Comparison of ENCODE assay signal across 8 cellular contexts in genomic region chr10:103111031-103111917, GRCh38.
A peak's percentile ranks its signal among the peaks of the same experiment; 100 is the strongest.
DNase-seq lines count a peak whose midpoint lies in the region; ATAC-seq and TF ChIP-seq lines count a peak whose summit lies in the region.

No MANE protein-coding gene starts in this region.

- peaks cover 21% of the 10 kb centered on the region for H3K4me1 Mint-ChIP-seq in activated CD4-positive, alpha-beta memory T cell treated with anti-CD3 and anti-CD28 coated beads for 36 hours (ENCODE audit: low read depth)
- peaks cover 20% of the 10 kb centered on the region for H3K4me1 Mint-ChIP-seq in activated CD4-positive, alpha-beta memory T cell treated with anti-CD3 and anti-CD28 coated beads, Interleukin-2, amount 10 ng/mL, durations not matched to agents 7 days and 5 days
- peaks cover 14% of the 10 kb centered on the region for H3K4me1 Mint-ChIP-seq in activated T-helper 2 cell treated with anti-CD3 and anti-CD28 coated beads, Interferon-gamma antibody, Interleukin-2, Interleukin-4, amounts not matched to agents 10 μg/mL and 5 μg/mL and 100 μg/mL, durations not matched to agents 14 hours and 24 hours and 36 hours (ENCODE audit: low read depth)

- no peaks in the 10 kb centered on the region for H3K27me3 Mint-ChIP-seq in activated CD4-positive, alpha-beta memory T cell treated with anti-CD3 and anti-CD28 coated beads for 36 hours
- H3K27me3 Mint-ChIP-seq in activated CD4-positive, alpha-beta memory T cell treated with anti-CD3 and anti-CD28 coated beads, Interleukin-2, amount 10 ng/mL, durations not matched to agents 7 days and 5 days = no peaks in the 10 kb centered on the region
- no peaks in the 10 kb centered on the region for H3K27me3 Mint-ChIP-seq in activated T-helper 2 cell treated with anti-CD3 and anti-CD28 coated beads, Interferon-gamma antibody, Interleukin-2, Interleukin-4, amounts not matched to agents 10 μg/mL and 5 μg/mL and 100 μg/mL, durations not matched to agents 14 hours and 24 hours and 36 hours (ENCODE audit: low read depth)

- H3K4me1 ChIP-seq in muscle layer of duodenum (ENCODE audit: control insufficient read depth in 1 of 2, insufficient read depth in 2 of 2, low read length in 2 of 2) = peaks cover 11 to 20% of the 10 kb centered on the region in 2 donors

- no peaks in the 10 kb centered on the region for H3K27me3 ChIP-seq in muscle layer of duodenum (ENCODE audit: low read depth, low read length)

- intact Hi-C loops in activated CD4-positive, alpha-beta memory T cell treated with anti-CD3 and anti-CD28 coated beads for 36 hours (cut with micrococcal nuclease) = no loop called here
- intact Hi-C loops in activated T-helper 2 cell treated with anti-CD3 and anti-CD28 coated beads, Interferon-gamma antibody, Interleukin-2, Interleukin-4, amounts not matched to agents 10 μg/mL and 5 μg/mL and 100 μg/mL, durations not matched to agents 14 hours and 24 hours and 36 hours (cut with micrococcal nuclease) = no loop called here

- no peak overlapping the region for H3K4me3 ChIP-seq in astrocyte of the spinal cord (ENCODE audit: low read depth, low read length)
- no peak overlapping the region for H3K4me3 ChIP-seq in muscle layer of duodenum (ENCODE audit: low read depth in 1 of 2, low read length in 2 of 2)

- in situ Hi-C loops in astrocyte of the spinal cord (cut with HindIII; ENCODE audit: low sequenced_read_pairs) = no loop called here

- CTCF ChIA-PET in activated CD4-positive, alpha-beta memory T cell treated with anti-CD3 and anti-CD28 coated beads for 36 hours (lab: Charles Lee) = interaction anchor here (0.5 to 3.1 kb wide), 5 partner anchors 64 to 223 kb away, joined by 3 to 12 read pairs (median 4); no protein-coding TSS in a partner anchor
- CTCF ChIA-PET in activated CD4-positive, alpha-beta memory T cell treated with anti-CD3 and anti-CD28 coated beads, Interleukin-2, amount 10 ng/mL, durations not matched to agents 7 days and 5 days (lab: Charles Lee) = interaction anchor here (3.2 kb wide), 1 partner anchor 133 kb away, joined by 12 read pairs; no protein-coding TSS in a partner anchor

- DNase-seq in activated CD4-positive, alpha-beta memory T cell treated with anti-CD3 and anti-CD28 coated beads for 36 hours = no peak
- DNase-seq in activated CD4-positive, alpha-beta memory T cell treated with anti-CD3 and anti-CD28 coated beads, Interleukin-2, amount 10 ng/mL, durations not matched to agents 7 days and 5 days = no peak
- DNase-seq in astrocyte of the spinal cord (ENCODE audit: low read depth, low spot score) (peak; percentile 67), dermis blood vessel endothelial cell (no peak), NCI-H2081 treated with DMSO at 0.1 percent for 48 hours (lab: John Stamatoyannopoulos, UW) (no peak)
- DNase-seq in activated T-helper 2 cell treated with anti-CD3 and anti-CD28 coated beads, Interferon-gamma antibody, Interleukin-2, Interleukin-4, amounts not matched to agents 10 μg/mL and 5 μg/mL and 100 μg/mL, durations not matched to agents 14 hours and 24 hours and 36 hours (ENCODE audit: low spot score) = no peak

- peak; percentile 57 for ATAC-seq in HG03064 (IDR thresholded peaks at IDR 0.05; ENCODE audit: low read depth, unreplicated experiment)

- no peaks in the 10 kb centered on the region for H3K36me3 ChIP-seq in muscle layer of duodenum (ENCODE audit: control insufficient read depth in 1 of 2, insufficient read depth in 2 of 2, low read length in 2 of 2)

- H3K9me3 ChIP-seq in muscle layer of duodenum (ENCODE audit: control insufficient read depth in 1 of 2, low read length in 2 of 2) = no peaks in the 10 kb centered on the region

- peaks cover 6% of the 10 kb centered on the region for H3K36me3 Mint-ChIP-seq in activated CD4-positive, alpha-beta memory T cell treated with anti-CD3 and anti-CD28 coated beads for 36 hours
- peaks cover 19% of the 10 kb centered on the region for H3K36me3 Mint-ChIP-seq in activated CD4-positive, alpha-beta memory T cell treated with anti-CD3 and anti-CD28 coated beads, Interleukin-2, amount 10 ng/mL, durations not matched to agents 7 days and 5 days (ENCODE audit: low read depth)
- peaks cover 34% of the 10 kb centered on the region for H3K36me3 Mint-ChIP-seq in activated T-helper 2 cell treated with anti-CD3 and anti-CD28 coated beads, Interferon-gamma antibody, Interleukin-2, Interleukin-4, amounts not matched to agents 10 μg/mL and 5 μg/mL and 100 μg/mL, durations not matched to agents 14 hours and 24 hours and 36 hours (ENCODE audit: low read depth)

- no peaks in the 10 kb centered on the region for H3K9me3 Mint-ChIP-seq in activated CD4-positive, alpha-beta memory T cell treated with anti-CD3 and anti-CD28 coated beads for 36 hours
- no peaks in the 10 kb centered on the region for H3K9me3 Mint-ChIP-seq in activated CD4-positive, alpha-beta memory T cell treated with anti-CD3 and anti-CD28 coated beads, Interleukin-2, amount 10 ng/mL, durations not matched to agents 7 days and 5 days
- no peaks in the 10 kb centered on the region for H3K9me3 Mint-ChIP-seq in activated T-helper 2 cell treated with anti-CD3 and anti-CD28 coated beads, Interferon-gamma antibody, Interleukin-2, Interleukin-4, amounts not matched to agents 10 μg/mL and 5 μg/mL and 100 μg/mL, durations not matched to agents 14 hours and 24 hours and 36 hours

- no peak for TF ChIP-seq CTCF in astrocyte of the spinal cord (IDR thresholded peaks at IDR 0.05; ENCODE audit: low read depth, low read length)

- H3K4me3 Mint-ChIP-seq in activated CD4-positive, alpha-beta memory T cell treated with anti-CD3 and anti-CD28 coated beads for 36 hours = no peak overlapping the region
- no peak overlapping the region for H3K4me3 Mint-ChIP-seq in activated CD4-positive, alpha-beta memory T cell treated with anti-CD3 and anti-CD28 coated beads, Interleukin-2, amount 10 ng/mL, durations not matched to agents 7 days and 5 days
- no peak overlapping the region for H3K4me3 Mint-ChIP-seq in activated T-helper 2 cell treated with anti-CD3 and anti-CD28 coated beads, Interferon-gamma antibody, Interleukin-2, Interleukin-4, amounts not matched to agents 10 μg/mL and 5 μg/mL and 100 μg/mL, durations not matched to agents 14 hours and 24 hours and 36 hours (ENCODE audit: low read depth)

- peak overlapping the region; percentile 60 for H3K27ac Mint-ChIP-seq in activated CD4-positive, alpha-beta memory T cell treated with anti-CD3 and anti-CD28 coated beads for 36 hours
- H3K27ac Mint-ChIP-seq in activated CD4-positive, alpha-beta memory T cell treated with anti-CD3 and anti-CD28 coated beads, Interleukin-2, amount 10 ng/mL, durations not matched to agents 7 days and 5 days = no peak overlapping the region
- no peak overlapping the region for H3K27ac Mint-ChIP-seq in activated T-helper 2 cell treated with anti-CD3 and anti-CD28 coated beads, Interferon-gamma antibody, Interleukin-2, Interleukin-4, amounts not matched to agents 10 μg/mL and 5 μg/mL and 100 μg/mL, durations not matched to agents 14 hours and 24 hours and 36 hours

- POLR2A ChIA-PET in activated CD4-positive, alpha-beta memory T cell treated with anti-CD3 and anti-CD28 coated beads for 36 hours (lab: Charles Lee) = interaction anchor here (1.1 to 1.5 kb wide), 2 partner anchors 82 to 86 kb away, joined by 3 read pairs; no protein-coding TSS in a partner anchor
- POLR2A ChIA-PET in activated CD4-positive, alpha-beta memory T cell treated with anti-CD3 and anti-CD28 coated beads, Interleukin-2, amount 10 ng/mL, durations not matched to agents 7 days and 5 days (lab: Charles Lee) = interaction anchor here (0.8 kb wide), 1 partner anchor 82 kb away, joined by 4 read pairs; the partner anchor contains the start of gene NT5C2

- peak overlapping the region; percentile 3 for H3K27ac ChIP-seq in muscle layer of duodenum (ENCODE audit: low read length)
